ENCODE assay signal across 1 cellular context in genomic region chr9:136171009-136171800, GRCh38.
TF ChIP-seq lines count a peak whose summit lies in the region.

No MANE protein-coding gene starts in this region.

TF ChIP-seq in HepG2, 621 proteins besides CTCF, POLR2A, EP300 and RAD21 (continued from another document):
- TF ChIP-seq MZF1 (CRISPR knock-in tag; IDR thresholded peaks at IDR 0.05; ENCODE audit: borderline replicate concordance) (no peak), RXRB (CRISPR knock-in tag; IDR thresholded peaks at IDR 0.05; ENCODE audit: borderline replicate concordance) (peak; percentile 30; the same call in 1 of the 2 replicates), MXI1 (IDR thresholded peaks at IDR 0.05; ENCODE audit: borderline replicate concordance, low read depth, low read length) (peak; percentile 9; the same call in 1 of the 3 replicates), BCL3 (CRISPR knock-in tag; IDR thresholded peaks at IDR 0.05) (peak; percentile 41; the same call in 1 of the 2 replicates), PITX1 (CRISPR knock-in tag; IDR thresholded peaks at IDR 0.05) (0 out of 2 replicates have a peak, but pooled peaks have one; percentile 35), PHF8 (CRISPR knock-in tag; IDR thresholded peaks at IDR 0.05) (0 out of 2 replicates have a peak, but pooled peaks have one; percentile 22), ZBTB44 (CRISPR knock-in tag; IDR thresholded peaks at IDR 0.05) (no peak), ARNTL (CRISPR knock-in tag; IDR thresholded peaks at IDR 0.05) (no peak), ZNF564 (CRISPR knock-in tag; IDR thresholded peaks at IDR 0.05) (peak; percentile 28; the same call in 1 of the 2 replicates), SKI (IDR thresholded peaks at IDR 0.05; ENCODE audit: partially characterized antibody) (peak; percentile 78), KLF9 (CRISPR knock-in tag; IDR thresholded peaks at IDR 0.05; ENCODE audit: low read depth) (no peak), ADNP (CRISPR knock-in tag; IDR thresholded peaks at IDR 0.05) (0 out of 2 replicates have a peak, but pooled peaks have one; percentile 20), ZNF292 (CRISPR knock-in tag; IDR thresholded peaks at IDR 0.05; ENCODE audit: borderline replicate concordance, low read depth) (0 out of 2 replicates have a peak, but pooled peaks have one; percentile 20), ZMYM3 (CRISPR knock-in tag; IDR thresholded peaks at IDR 0.05) (peak; percentile 87), SKIL (CRISPR knock-in tag; IDR thresholded peaks at IDR 0.05; ENCODE audit: borderline replicate concordance) (0 out of 2 replicates have a peak, but pooled peaks have one; percentile 44), ZNF740 (CRISPR knock-in tag; IDR thresholded peaks at IDR 0.05) (no peak), ARID4A (CRISPR knock-in tag; IDR thresholded peaks at IDR 0.05; ENCODE audit: borderline replicate concordance) (peak; percentile 35; the same call in 1 of the 2 replicates), RBM39 (IDR thresholded peaks at IDR 0.05; ENCODE audit: low read depth, low read length, poor library complexity, severe bottlenecking) (peak; percentile 9), TFAP4 (IDR thresholded peaks at IDR 0.05; ENCODE audit: borderline replicate concordance, low read depth) (peak; percentile 43; the same call in 1 of the 2 replicates), IRF9 (CRISPR knock-in tag; IDR thresholded peaks at IDR 0.05; ENCODE audit: borderline replicate concordance) (no peak), HIC2 (CRISPR knock-in tag; IDR thresholded peaks at IDR 0.05; ENCODE audit: low read depth) (peak; percentile 88), ZMYM2 (CRISPR knock-in tag; IDR thresholded peaks at IDR 0.05) (peak; percentile 53; the same call in 1 of the 2 replicates), ZNF354B (CRISPR knock-in tag; IDR thresholded peaks at IDR 0.05) (no peak)
